19 cellular contexts compared by ENCODE assay signal in genomic region chr12:4112290-4112689, GRCh38.
DNase-seq lines count a peak whose midpoint lies in the region; ATAC-seq and TF ChIP-seq lines count a peak whose summit lies in the region.
"Had no signal": no experiment of that assay in that cellular context is flagged by ENCODE, and none has a peak within 500 bp of the region (broad histone marks: within the 10 kb centered on the region; RNA-seq: fewer than 3 reads in every experiment).

No MANE protein-coding gene starts in this region.

- H3K4me3 Mint-ChIP-seq in activated T-helper 1 cell treated with anti-CD3 and anti-CD28 coated beads, Interleukin-12 subunit alpha, Interleukin-12 subunit beta, Interleukin-2, Interleukin-4 antibody, amounts not matched to agents 30 ng/mL and 10 ng/mL and 1 ng/mL, durations not matched to agents 14 hours and 24 hours and 36 hours, result no peak overlapping the region
- H3K4me3 Mint-ChIP-seq in stimulated activated naive CD8-positive, alpha-beta T cell treated with anti-CD3 and anti-CD28 coated beads, Interleukin-15, Interleukin-2, amounts not matched to agents 100 ng/mL and 50 ng/mL, for 24 hours, result no peak overlapping the region
- H3K4me3 Mint-ChIP-seq: neural crest cell; stimulated activated naive B cell treated with anti-CD40 and anti-IgM and Interleukin-4, amounts not matched to agents 10 μg/mL and 1 μg/mL and 100 μg/mL, for 72 hours had no signal

- H3F3A ChIP-seq in SK-N-SH (replicated peaks; ENCODE audit: insufficient read depth), result no peaks in the 10 kb centered on the region

- H2AFZ ChIP-seq in SK-N-SH (ENCODE audit: low read depth), result no peak overlapping the region

- H3K27me3 Mint-ChIP-seq in activated T-helper 1 cell treated with anti-CD3 and anti-CD28 coated beads, Interleukin-12 subunit alpha, Interleukin-12 subunit beta, Interleukin-2, Interleukin-4 antibody, amounts not matched to agents 30 ng/mL and 10 ng/mL and 1 ng/mL, durations not matched to agents 14 hours and 24 hours and 36 hours (ENCODE audit: insufficient read depth), result no peaks in the 10 kb centered on the region
- H3K27me3 Mint-ChIP-seq in stimulated activated naive CD8-positive, alpha-beta T cell treated with anti-CD3 and anti-CD28 coated beads, Interleukin-15, Interleukin-2, amounts not matched to agents 100 ng/mL and 50 ng/mL, for 24 hours, result no peaks in the 10 kb centered on the region

- TF ChIP-seq CTCF in right atrium auricular region (IDR thresholded peaks at IDR 0.05), result no peak
- TF ChIP-seq CTCF in SK-N-SH (IDR thresholded peaks at IDR 0.05), result no peak

- H3K4me1 Mint-ChIP-seq in activated T-helper 1 cell treated with anti-CD3 and anti-CD28 coated beads, Interleukin-12 subunit alpha, Interleukin-12 subunit beta, Interleukin-2, Interleukin-4 antibody, amounts not matched to agents 30 ng/mL and 10 ng/mL and 1 ng/mL, durations not matched to agents 14 hours and 24 hours and 36 hours (ENCODE audit: low read depth), result peaks cover 83% of the 10 kb centered on the region
- peaks cover 64% of the 10 kb centered on the region for H3K4me1 Mint-ChIP-seq in stimulated activated naive CD8-positive, alpha-beta T cell treated with anti-CD3 and anti-CD28 coated beads, Interleukin-15, Interleukin-2, amounts not matched to agents 100 ng/mL and 50 ng/mL, for 24 hours (ENCODE audit: low read depth)
- H3K4me1 Mint-ChIP-seq: neural crest cell had no signal

- POLR2A ChIA-PET in SK-N-SH (lab: Yijun Ruan, JAX), result no interaction called here

- no peak for TF ChIP-seq EP300 in SK-N-SH (IDR thresholded peaks at IDR 0.05; ENCODE audit: borderline replicate concordance in 1 of 2, low read depth in 1 of 2, low read length in 1 of 2)

- no peaks in the 10 kb centered on the region for H3K27me3 ChIP-seq in right atrium auricular region
- H3K27me3 ChIP-seq in SK-N-SH (ENCODE audit: insufficient read depth), result peaks cover 35% of the 10 kb centered on the region

- peaks cover 1% of the 10 kb centered on the region for H3K36me3 Mint-ChIP-seq in activated T-helper 1 cell treated with anti-CD3 and anti-CD28 coated beads, Interleukin-12 subunit alpha, Interleukin-12 subunit beta, Interleukin-2, Interleukin-4 antibody, amounts not matched to agents 30 ng/mL and 10 ng/mL and 1 ng/mL, durations not matched to agents 14 hours and 24 hours and 36 hours (ENCODE audit: low read depth)
- no peaks in the 10 kb centered on the region for H3K36me3 Mint-ChIP-seq in stimulated activated naive CD8-positive, alpha-beta T cell treated with anti-CD3 and anti-CD28 coated beads, Interleukin-15, Interleukin-2, amounts not matched to agents 100 ng/mL and 50 ng/mL, for 24 hours (ENCODE audit: low read depth)
- H3K36me3 Mint-ChIP-seq: stimulated activated naive B cell treated with anti-CD40 and anti-IgM and Interleukin-4, amounts not matched to agents 10 μg/mL and 1 μg/mL and 100 μg/mL, for 72 hours had no signal

- TF ChIP-seq RAD21 in SK-N-SH (IDR thresholded peaks at IDR 0.05; ENCODE audit: low read length), result no peak

- peak; percentile 28 for DNase-seq in right atrium auricular region (ENCODE audit: low spot score)
- DNase-seq in cardiac septum (ENCODE audit: low spot score), result no peak
- DNase-seq in activated T-helper 1 cell treated with anti-CD3 and anti-CD28 coated beads, Interleukin-12 subunit alpha, Interleukin-12 subunit beta, Interleukin-2, Interleukin-4 antibody, amounts not matched to agents 30 ng/mL and 10 ng/mL and 1 ng/mL, durations not matched to agents 14 hours and 24 hours and 36 hours (ENCODE audit: low spot score), result peak; percentile 24
- no peak for DNase-seq in SK-N-SH
- DNase-seq: activated CD4-positive, alpha-beta T cell treated with anti-CD3 and anti-CD28 coated beads for 1 hour; anterior cingulate cortex; cerebellar nuclear complex; effector CD8-positive, alpha-beta T cell; GOT3; NCI-H1105 treated with DMSO at 0.1 percent for 48 hours; NCI-H2081 treated with DMSO at 0.1 percent for 48 hours; NCI-H510A; psoas muscle; stimulated activated naive B cell treated with anti-CD40 and anti-IgM and Interleukin-4, amounts not matched to agents 10 μg/mL and 1 μg/mL and 100 μg/mL, for 72 hours; trophoblast cell had no signal

- CTCF ChIA-PET in SK-N-SH (lab: Yijun Ruan, JAX), result no interaction called here

- H3K9me3 ChIP-seq in right atrium auricular region (no peaks in the 10 kb centered on the region), SK-N-SH (no peaks in the 10 kb centered on the region)
- H3K9me3 ChIP-seq: psoas muscle had no signal

- peak overlapping the region; percentile 50 for H3K27ac Mint-ChIP-seq in activated T-helper 1 cell treated with anti-CD3 and anti-CD28 coated beads, Interleukin-12 subunit alpha, Interleukin-12 subunit beta, Interleukin-2, Interleukin-4 antibody, amounts not matched to agents 30 ng/mL and 10 ng/mL and 1 ng/mL, durations not matched to agents 14 hours and 24 hours and 36 hours
- H3K27ac Mint-ChIP-seq in stimulated activated naive CD8-positive, alpha-beta T cell treated with anti-CD3 and anti-CD28 coated beads, Interleukin-15, Interleukin-2, amounts not matched to agents 100 ng/mL and 50 ng/mL, for 24 hours, result peak overlapping the region; percentile 58
- H3K27ac Mint-ChIP-seq: stimulated activated naive B cell treated with anti-CD40 and anti-IgM and Interleukin-4, amounts not matched to agents 10 μg/mL and 1 μg/mL and 100 μg/mL, for 72 hours had no signal

- H3K27ac ChIP-seq in right atrium auricular region, result no peak overlapping the region
- no peak overlapping the region for H3K27ac ChIP-seq in SK-N-SH (ENCODE audit: low read depth in 2 of 2, low read length in 1 of 2)
- H3K27ac ChIP-seq: psoas muscle had no signal

- no peaks in the 10 kb centered on the region for H3K79me2 ChIP-seq in SK-N-SH (ENCODE audit: insufficient read depth)

- H3K4me3 ChIP-seq in right atrium auricular region (no peak overlapping the region), SK-N-SH (ENCODE audit: low read depth in 2 of 2, low read length in 1 of 2) (no peak overlapping the region)
- H3K4me3 ChIP-seq: psoas muscle had no signal

- H4K20me1 ChIP-seq in SK-N-SH (ENCODE audit: insufficient read depth), result 0 out of 2 replicates have a peak, but pooled peaks cover 4% of the 10 kb centered on the region

- H3K9me3 Mint-ChIP-seq in activated T-helper 1 cell treated with anti-CD3 and anti-CD28 coated beads, Interleukin-12 subunit alpha, Interleukin-12 subunit beta, Interleukin-2, Interleukin-4 antibody, amounts not matched to agents 30 ng/mL and 10 ng/mL and 1 ng/mL, durations not matched to agents 14 hours and 24 hours and 36 hours, result no peaks in the 10 kb centered on the region
- no peaks in the 10 kb centered on the region for H3K9me3 Mint-ChIP-seq in stimulated activated naive CD8-positive, alpha-beta T cell treated with anti-CD3 and anti-CD28 coated beads, Interleukin-15, Interleukin-2, amounts not matched to agents 100 ng/mL and 50 ng/mL, for 24 hours
- H3K9me3 Mint-ChIP-seq: neural crest cell; stimulated activated naive B cell treated with anti-CD40 and anti-IgM and Interleukin-4, amounts not matched to agents 10 μg/mL and 1 μg/mL and 100 μg/mL, for 72 hours had no signal

- H3K4me2 ChIP-seq in SK-N-SH, result no peak overlapping the region

- H3K36me3 ChIP-seq in right atrium auricular region (no peaks in the 10 kb centered on the region), SK-N-SH (replicated peaks in 1 of 2; ENCODE audit: control insufficient read depth in 1 of 2, insufficient read depth in 2 of 2, low read length in 1 of 2) (no peaks in the 10 kb centered on the region)

- H3K9me2 ChIP-seq in SK-N-SH, result no peaks in the 10 kb centered on the region

- H3K9ac ChIP-seq in SK-N-SH, result no peak overlapping the region

- peak; percentile 31 for ATAC-seq in HG02798 (IDR thresholded peaks at IDR 0.05; ENCODE audit: poor library complexity, unreplicated experiment)
- no peak for ATAC-seq in HG03439 (IDR thresholded peaks at IDR 0.05; ENCODE audit: unreplicated experiment)
- ATAC-seq: psoas muscle; stimulated activated naive B cell treated with anti-CD40 and anti-IgM and Interleukin-4, amounts not matched to agents 10 μg/mL and 1 μg/mL and 100 μg/mL, for 72 hours had no signal

- H3K4me1 ChIP-seq in right atrium auricular region, result peaks cover 0 to 10% of the 10 kb centered on the region in 2 donors
- H3K4me1 ChIP-seq in SK-N-SH (ENCODE audit: control insufficient read depth in 1 of 2, insufficient read depth in 2 of 2, low read depth in 1 of 2, low read length in 1 of 2), result no peaks in the 10 kb centered on the region
- H3K4me1 ChIP-seq: psoas muscle had no signal

- intact Hi-C loops in cardiac septum (cut with DNase I), result no loop called here
- intact Hi-C loops in activated T-helper 1 cell treated with anti-CD3 and anti-CD28 coated beads, Interleukin-12 subunit alpha, Interleukin-12 subunit beta, Interleukin-2, Interleukin-4 antibody, amounts not matched to agents 30 ng/mL and 10 ng/mL and 1 ng/mL, durations not matched to agents 14 hours and 24 hours and 36 hours (cut with micrococcal nuclease), result loop anchor here (1.0 kb wide), 4 partner anchors 24 to 66 kb away; no protein-coding TSS in a partner anchor

- 5% methylated on average over 6 of the region's 7 CpGs for WGBS in SK-N-SH (ENCODE audit: low lambda C conversion rate)

TF ChIP-seq in SK-N-SH, 30 proteins besides CTCF, POLR2A, EP300 and RAD21 (continues in another document):
- no peak for TF ChIP-seq REST (IDR thresholded peaks at IDR 0.05; ENCODE audit: low read depth, low read length)

Comparison
In these comparisons a context has a peak if more than half of its experiments do, and no peak if none do; other contexts are left out.
1. DNase-seq: peak in right atrium auricular region (single experiment) and activated T-helper 1 cell treated with anti-CD3 and anti-CD28 coated beads, Interleukin-12 subunit alpha, Interleukin-12 subunit beta, Interleukin-2, Interleukin-4 antibody, amounts not matched to agents 30 ng/mL and 10 ng/mL and 1 ng/mL, durations not matched to agents 14 hours and 24 hours and 36 hours (single experiment); none in cardiac septum (single experiment) and SK-N-SH (single experiment).